Comparison of ENCODE assay signal across 8 cellular contexts in genomic region chr10:931326-932318, GRCh38.
DNase-seq lines count a peak whose midpoint lies in the region; ATAC-seq lines count a peak whose summit lies in the region.

Gene LARP4B (minus strand): TSS chr10:931705. CDS start chr10:885721, 45,984 bp downstream.

- peak within 1 kb of the TSS; percentile 98 for H3K9ac ChIP-seq in BLaER1

- peaks cover 71% of the 10 kb centered on the region for H3K4me1 ChIP-seq in BLaER1

- H4K20me1 ChIP-seq in BLaER1, result peaks cover 48% of the 10 kb centered on the region

- no peaks in the 10 kb centered on the region for H3K27me3 ChIP-seq in BLaER1

- DNase-seq in NCI-H526 (lab: John Stamatoyannopoulos, UW) (peak; percentile 74 to 96), kidney tubule cell (ENCODE audit: low spot score) (peak; percentile 99)
- DNase-seq in activated CD4-positive, alpha-beta T cell treated with anti-CD3 and anti-CD28 coated beads for 48 hours, result peak; percentile 97
- peak; percentile 93 to 94 for DNase-seq in stimulated activated CD4-positive, alpha-beta T cell treated with anti-CD3 and anti-CD28 coated beads, Interleukin-1b, Interleukin-23, amount 100 ng/mL, for 1 hour (ENCODE audit: low read depth in 2 of 2)

- peaks cover 6% of the 10 kb centered on the region for H3K36me3 ChIP-seq in BLaER1

- no peaks in the 10 kb centered on the region for H3K9me3 ChIP-seq in BLaER1

- peak within 1 kb of the TSS; percentile 98 for H3K4me3 ChIP-seq in BLaER1

- H3K27ac ChIP-seq in BLaER1, result peak within 1 kb of the TSS; percentile 98
- H3K27ac ChIP-seq in cingulate gyrus (ENCODE audit: low read depth, low read length), result peak within 1 kb of the TSS; percentile 87

- peak; percentile 95 for ATAC-seq in GM19328 (IDR thresholded peaks at IDR 0.05; ENCODE audit: unreplicated experiment)
- ATAC-seq in HG03469 (IDR thresholded peaks at IDR 0.05; ENCODE audit: unreplicated experiment), result peak; percentile 92

- H3K4me2 ChIP-seq in BLaER1, result peak within 1 kb of the TSS; percentile 93

Comparison
In these comparisons a context has a peak if more than half of its experiments do, and no peak if none do; other contexts are left out.
1. Peak in every context shown above with its lines: DNase-seq, ATAC-seq, H3K4me3 ChIP-seq and H3K27ac ChIP-seq.